8 cellular contexts compared by ENCODE assay signal in genomic region chr13:101127741-101128353, GRCh38.
DNase-seq lines count a peak whose midpoint lies in the region; ATAC-seq, FAIRE-seq and TF ChIP-seq lines count a peak whose summit lies in the region.

No MANE protein-coding gene starts in this region.

- DNase-seq in AML-193 (lab: John Stamatoyannopoulos, UW): peak; percentile 30 to 38
- DNase-seq in GM12892 (ENCODE audit: insufficient read length): no peak
- DNase-seq in NCI-H1105 (lab: John Stamatoyannopoulos, UW): peak; percentile 16
- peak; percentile 47 for DNase-seq in putamen (ENCODE audit: low spot score)
- DNase-seq in NOMO-1 treated with DMSO at 0.1 percent for 48 hours (lab: John Stamatoyannopoulos, UW; ENCODE audit: unreplicated experiment): no peak

- peak; percentile 78 for ATAC-seq in HG02642 (IDR thresholded peaks at IDR 0.05; ENCODE audit: poor library complexity, unreplicated experiment)
- ATAC-seq in gastroesophageal sphincter: no peak

- no peak for TF ChIP-seq EP300 in gastroesophageal sphincter (IDR thresholded peaks at IDR 0.05)

- H3K27ac ChIP-seq in VCaP: no peak overlapping the region
- H3K27ac ChIP-seq in gastroesophageal sphincter: no peak overlapping the region

- no peaks in the 10 kb centered on the region for H3K36me3 ChIP-seq in gastroesophageal sphincter

- 52 to 54% methylated on average over 5 of the region's 5 CpGs for WGBS in gastroesophageal sphincter (ENCODE audit: low coverage in 1 of 2), 2 donors

- H3K9me3 ChIP-seq in gastroesophageal sphincter: no peaks in the 10 kb centered on the region

- no peaks in the 10 kb centered on the region for H3K27me3 ChIP-seq in gastroesophageal sphincter

- TF ChIP-seq POLR2A in GM12892 (IDR thresholded peaks at IDR 0.05; ENCODE audit: low read depth, low read length) (no peak), gastroesophageal sphincter (IDR thresholded peaks at IDR 0.05) (no peak)

- peak; percentile 96 for TF ChIP-seq CTCF in VCaP (conservative IDR thresholded peaks at IDR 0.05)
- peak; percentile 36 to 65 (median 44) for TF ChIP-seq CTCF in gastroesophageal sphincter (IDR thresholded peaks at IDR 0.05)

- H3K4me3 ChIP-seq in gastroesophageal sphincter: no peak overlapping the region

- H3K4me1 ChIP-seq in gastroesophageal sphincter: no peaks in the 10 kb centered on the region

- FAIRE-seq in GM12892 (lab: Jason Lieb, UNC): peak; percentile 64

Comparison
In these comparisons a context has a peak if more than half of its experiments do, and no peak if none do; other contexts are left out.
1. DNase-seq: peak in AML-193 (2 of 2), NCI-H1105 (single experiment) and putamen (single experiment); none in GM12892 (single experiment) and NOMO-1 treated with DMSO at 0.1 percent for 48 hours (single experiment).